In genomic region chr3:153130312-153130977, GRCh38 we compare ENCODE assay signal across 9 cellular contexts. TPM values are rescaled to one million over a fixed set of nuclear protein-coding genes. Genes with fewer than 3 reads are reported as not detected.
DNase-seq lines count a peak whose midpoint lies in the region; ATAC-seq, FAIRE-seq and TF ChIP-seq lines count a peak whose summit lies in the region.
"Had no signal": no experiment of that assay in that cellular context is flagged by ENCODE, and none has a peak within 500 bp of the region (broad histone marks: within the 10 kb centered on the region; RNA-seq: fewer than 3 reads in every experiment).

No MANE protein-coding gene starts in this region.

- no peak overlapping the region for H2AFZ ChIP-seq in ACC112 (ENCODE audit: low read length, unreplicated experiment)
- H2AFZ ChIP-seq in K562 (ENCODE audit: low read depth, low read length), result no peak overlapping the region

- POLR2A ChIA-PET in K562 (lab: Yijun Ruan, JAX), result interaction anchor here (0.6 to 0.9 kb wide), 2 partner anchors 8 to 15 kb away, joined by 3 read pairs; no protein-coding TSS in a partner anchor

- H3K9me3 ChIP-seq in K562 (replicated peaks; ENCODE audit: control insufficient read depth, insufficient read depth, low read depth, low read length), result no peaks in the 10 kb centered on the region

- ATAC-seq in GM19455 (IDR thresholded peaks at IDR 0.05; ENCODE audit: unreplicated experiment) (peak; percentile 91), HG03378 (IDR thresholded peaks at IDR 0.05; ENCODE audit: unreplicated experiment) (peak; percentile 96), K562 (no peak)

- H3K4me2 ChIP-seq in K562 (ENCODE audit: insufficient read depth, low read length), result no peak overlapping the region

- H3K36me3 ChIP-seq in ACC112 (ENCODE audit: insufficient read depth, low read length) (no peaks in the 10 kb centered on the region), K562 (ENCODE audit: control insufficient read depth, insufficient read depth, low read length) (no peaks in the 10 kb centered on the region)

- in situ Hi-C loops in K562 (cut with MboI), result no loop called here

- intact Hi-C loops in K562 (cut with micrococcal nuclease), result no loop called here

- no peak for TF ChIP-seq CTCF in K562 (IDR thresholded peaks at IDR 0.05 in 2 of 3, conservative IDR thresholded peaks at IDR 0.05 in 1 of 3; ENCODE audit: insufficient read depth in 2 of 3, low read depth in 1 of 3, low read length in 3 of 3)

- TF ChIP-seq POLR2A in K562 (conservative IDR thresholded peaks at IDR 0.05), result no peak

- CTCF ChIA-PET in K562 (lab: Yijun Ruan, JAX; ENCODE audit: low intra/inter-chr PET ratio), result interaction anchor here (0.6 kb wide), 1 partner anchor 1156 kb away, joined by 3 read pairs; no protein-coding TSS in a partner anchor

- H3K4me3 ChIP-seq in ACC112 (ENCODE audit: low read depth, low read length) (0 out of 2 replicates have a peak overlapping the region, but pooled peaks have one; percentile 10), K562 (no peak overlapping the region)
- H3K4me3 ChIP-seq: skin epidermis had no signal

- FAIRE-seq in K562 (lab: Jason Lieb, UNC), result no peak
- no peak for FAIRE-seq in frontal cortex (lab: Jason Lieb, UNC)

- DNase-seq in K562 (ENCODE audit: extremely low read depth in 1 of 4, low spot score in 3 of 4), result no peak
- DNase-seq in NCI-H1436 treated with DMSO at 0.1 percent for 48 hours (lab: John Stamatoyannopoulos, UW), result no peak
- no peak for DNase-seq in activated naive CD4-positive, alpha-beta T cell (lab: John Stamatoyannopoulos, UW)
- DNase-seq in stimulated activated CD4-positive, alpha-beta T cell treated with anti-CD3 and anti-CD28 coated beads, Interleukin-4, amount 100 ng/mL, for 24 hours, result no peak
- DNase-seq in frontal cortex (ENCODE audit: low spot score in 2 of 2), result no peak

- WGBS in K562 (ENCODE audit: insufficient coverage, low coverage, missing lambda C conversion rate), result 64% methylated on average over 2 of the region's 2 CpGs

- no TSS peak for BruUV-seq in K562 (replicated peaks; lab: Mats Ljungman, UMichigan)

- H3K9me1 ChIP-seq in K562 (ENCODE audit: control insufficient read depth, insufficient read depth, low read length), result no peaks in the 10 kb centered on the region

- H4K20me1 ChIP-seq in K562 (replicated peaks; ENCODE audit: control insufficient read depth, insufficient read depth, low read length), result no peaks in the 10 kb centered on the region

- no peak overlapping the region for H3K9ac ChIP-seq in K562 (ENCODE audit: insufficient read depth in 1 of 2, low read depth in 2 of 2, low read length in 2 of 2)

- TF ChIP-seq RAD21 in K562 (CRISPR knock-in tag; conservative IDR thresholded peaks at IDR 0.05 in 1 of 2, IDR thresholded peaks at IDR 0.05 in 1 of 2), result no peak

- H3K4me1 ChIP-seq in ACC112 (ENCODE audit: control insufficient read depth, insufficient read depth, low read length, unreplicated experiment), result peaks cover 12% of the 10 kb centered on the region
- no peaks in the 10 kb centered on the region for H3K4me1 ChIP-seq in K562 (replicated peaks in 1 of 2; ENCODE audit: control insufficient read depth in 2 of 2, insufficient read depth in 2 of 2, low read length in 2 of 2)

- H3K79me2 ChIP-seq in ACC112 (ENCODE audit: control insufficient read depth, insufficient read depth, low read length, unreplicated experiment) (no peaks in the 10 kb centered on the region), K562 (ENCODE audit: control insufficient read depth, insufficient read depth, low read length) (no peaks in the 10 kb centered on the region)

- no peaks in the 10 kb centered on the region for H3K27me3 ChIP-seq in ACC112 (ENCODE audit: insufficient read depth, low read length)
- no peaks in the 10 kb centered on the region for H3K27me3 ChIP-seq in K562 (ENCODE audit: control insufficient read depth in 2 of 2, insufficient read depth in 2 of 2, low read length in 2 of 2)

- no peak for TF ChIP-seq EP300 in K562 (IDR thresholded peaks at IDR 0.05; ENCODE audit: low read length)

- H3K27ac ChIP-seq in ACC112 (ENCODE audit: low read depth, low read length), result peak overlapping the region; percentile 73
- no peak overlapping the region for H3K27ac ChIP-seq in K562 (ENCODE audit: extremely low read depth, low read depth, low read length)

TF ChIP-seq in K562, 482 proteins besides CTCF, POLR2A, EP300 and RAD21:
- TF ChIP-seq FOXJ3 (CRISPR knock-in tag; IDR thresholded peaks at IDR 0.05) (no peak), HMGN3 (IDR thresholded peaks at IDR 0.05; ENCODE audit: borderline replicate concordance, extremely low read depth, insufficient read length, low read depth, low read length) (no peak), YY1 (IDR thresholded peaks at IDR 0.05; ENCODE audit: borderline replicate concordance in 1 of 3, control insufficient read depth in 1 of 3, extremely low read depth in 1 of 3, insufficient read depth in 3 of 3, insufficient read length in 1 of 3, insufficient replicate concordance in 2 of 3, low read depth in 1 of 3, low read length in 2 of 3) (no peak), TAF9B (IDR thresholded peaks at IDR 0.05; ENCODE audit: partially characterized antibody) (no peak), ATF3 (IDR thresholded peaks at IDR 0.05) (peak; percentile 67), ATF3 (CRISPR knock-in tag; conservative IDR thresholded peaks at IDR 0.05) (no peak), FOSL1 (tag; conservative IDR thresholded peaks at IDR 0.05) (0 out of 2 replicates have a peak, but pooled peaks have one; percentile 44), KDM1A (IDR thresholded peaks at IDR 0.05) (peak; percentile 15 to 54; a peak in 1 of 4 replicates)

RNA-seq across cellular contexts. Expression of gene RAP2B, which starts 31.6 kb away (rescaled TPM):
- total RNA-seq in K562 (2011; cell fraction: chromatin; rRNA removed; ENCODE audit: low replicate concordance), result 16.2 and 18.9 TPM in 2 replicates
- 17.4 and 18.3 TPM in 2 replicates for total RNA-seq in K562 (2011; cell fraction: nucleolus; rRNA removed)
- 24.3 and 34.3 TPM in 2 replicates for total RNA-seq in K562 (2011; cell fraction: nucleoplasm; rRNA removed)
- 24.1 and 26.0 TPM in 2 replicates for total RNA-seq in K562 (2014; rRNA removed)
- total RNA-seq in K562 (2014; rRNA removed; fragmentation: Illumina TruSeq; extraction: Trizol), result 15.8 and 18.9 TPM in 2 replicates
- total RNA-seq in K562 (2015; rRNA removed; fragmentation: Illumina TruSeq; extraction: Trizol), result 17.2 and 17.6 TPM in 2 replicates
- 27.9 and 30.0 TPM in 2 replicates for total RNA-seq in K562 (2021)
- 11.3 and 13.9 TPM in 2 replicates for polyA plus RNA-seq in K562 (2011; rRNA removed)
- polyA plus RNA-seq in K562 (2011; cell fraction: cytosol; rRNA removed), result 14.5 and 18.0 TPM in 2 replicates
- polyA plus RNA-seq in K562 (2011; cell fraction: nucleus; rRNA removed), result 9.8 and 12.2 TPM in 2 replicates
- 9.2 and 15.0 TPM in 2 replicates for polyA plus RNA-seq in K562 (2012)
- 9.4 and 9.8 TPM in 2 replicates for polyA plus RNA-seq in K562 (2014; fragmentation: Illumina TruSeq; extraction: Trizol)
- polyA plus RNA-seq in K562 (2014; fragmentation: Nextera tagmentation; extraction: Ambion mirVana), result 10 to 100 TPM; 14.1 to 31.2 TPM
- 12.3 and 12.9 TPM in 2 replicates for polyA plus RNA-seq in K562 (2014; rRNA removed)
- polyA minus RNA-seq in K562 (2011; rRNA and poly(A)+ RNA removed), result 25.3 and 30.5 TPM in 2 replicates
- polyA minus RNA-seq in K562 (2011; cell fraction: cytosol; rRNA and poly(A)+ RNA removed), result 33.8 and 35.9 TPM in 2 replicates
- polyA minus RNA-seq in K562 (2011; cell fraction: nucleus; rRNA and poly(A)+ RNA removed), result 19.1 and 28.9 TPM in 2 replicates
- 42.8 TPM for total RNA-seq in frontal cortex
